8 cellular contexts compared by ENCODE assay signal in genomic region chr12:92144045-92144630, GRCh38. TPM values are rescaled to one million over a fixed set of nuclear protein-coding genes. Genes with fewer than 3 reads are reported as not detected.
DNase-seq lines count a peak whose midpoint lies in the region; ATAC-seq and TF ChIP-seq lines count a peak whose summit lies in the region.

No MANE protein-coding gene starts in this region.

- POLR2A ChIA-PET in AG04450 (lab: Yijun Ruan, JAX): interaction anchor here (0.5 to 3.4 kb wide), 18 partner anchors 7 to 1313 kb away, joined by 3 to 55 read pairs (median 6); no protein-coding TSS in a partner anchor

- peak overlapping the region; percentile 93 for H3K4me2 ChIP-seq in OCI-LY3 (ENCODE audit: low read length)

- peaks cover 62% of the 10 kb centered on the region for H4K20me1 ChIP-seq in OCI-LY3 (ENCODE audit: insufficient read depth, low read length)

- H3K9me3 ChIP-seq in AG04450 (ENCODE audit: control insufficient read depth, insufficient read depth, low read length) (no peaks in the 10 kb centered on the region; the same call in 1 of the 2 replicates), OCI-LY3 (ENCODE audit: insufficient read depth, low read length) (no peaks in the 10 kb centered on the region)

- peak overlapping the region; percentile 98 for H3K4me3 ChIP-seq in AG04450 (ENCODE audit: low read depth, low read length)
- H3K4me3 ChIP-seq in OCI-LY3 (ENCODE audit: low read length): peak overlapping the region; percentile 96

- peak; percentile 90 for TF ChIP-seq CTCF in AG04450 (IDR thresholded peaks at IDR 0.05; ENCODE audit: low read depth, low read length)
- TF ChIP-seq CTCF in OCI-LY3 (IDR thresholded peaks at IDR 0.05; ENCODE audit: low read depth, low read length): peak; percentile 76

- H2AFZ ChIP-seq in OCI-LY3 (ENCODE audit: low read depth, low read length): no peak overlapping the region

- peaks cover 65% of the 10 kb centered on the region for H3K36me3 ChIP-seq in OCI-LY3 (replicated peaks; ENCODE audit: low read depth, low read length)

- peak; percentile 16 for ATAC-seq in GM18868 (IDR thresholded peaks at IDR 0.05; ENCODE audit: unreplicated experiment)

- H3K27ac ChIP-seq in AG04450 (ENCODE audit: low read depth, low read length) (peak overlapping the region; percentile 95), OCI-LY3 (ENCODE audit: low read length) (peak overlapping the region; percentile 86), epithelial cell of prostate (peak overlapping the region; percentile 98)

- peak overlapping the region; percentile 96 for H3K9ac ChIP-seq in OCI-LY3 (ENCODE audit: low read length)

- peaks cover 85% of the 10 kb centered on the region for H3K79me2 ChIP-seq in OCI-LY3 (ENCODE audit: low read length)

- peak; percentile 96 for DNase-seq in AG04450 (ENCODE audit: low read depth, low spot score)
- peak; percentile 70 for DNase-seq in HuH-7 (ENCODE audit: low spot score)
- DNase-seq in activated T-cell treated with anti-CD3 and anti-CD28 coated beads for 1 hour (ENCODE audit: low read depth): peak; percentile 48
- no peak for DNase-seq in epithelial cell of prostate (ENCODE audit: low read depth, low spot score)
- peak; percentile 86 for DNase-seq in mucosa of gallbladder (ENCODE audit: low spot score)
- peak; percentile 36 to 52 for DNase-seq in stimulated activated CD8-positive, alpha-beta memory T cell treated with anti-CD3 and anti-CD28 coated beads, Interleukin-4, amount 100 ng/mL, for 4 hours (ENCODE audit: low read depth in 2 of 2, low spot score in 1 of 2)

- peaks cover 18% of the 10 kb centered on the region for H3K4me1 ChIP-seq in OCI-LY3 (ENCODE audit: low read length)

- no peaks in the 10 kb centered on the region for H3K27me3 ChIP-seq in AG04450 (ENCODE audit: control insufficient read depth, insufficient read depth, low read length)
- no peaks in the 10 kb centered on the region for H3K27me3 ChIP-seq in OCI-LY3 (ENCODE audit: low read depth, low read length)

- CTCF ChIA-PET in AG04450 (lab: Charles Lee): interaction anchor here (0.6 to 5.5 kb wide), 14 partner anchors 12 to 762 kb away, joined by 3 to 57 read pairs (median 4); no protein-coding TSS in a partner anchor

RNA-seq across cellular contexts. Expression of gene BTG1, which starts 1.5 kb away (rescaled TPM):
- polyA plus RNA-seq in AG04450 (2011; rRNA removed): 88.8 and 89.7 TPM in 2 replicates
- 98.1 and 123 TPM in 2 replicates for polyA minus RNA-seq in AG04450 (2011; rRNA and poly(A)+ RNA removed)
- 235 TPM for total RNA-seq in mucosa of gallbladder
